In the genomic region with DNA sequence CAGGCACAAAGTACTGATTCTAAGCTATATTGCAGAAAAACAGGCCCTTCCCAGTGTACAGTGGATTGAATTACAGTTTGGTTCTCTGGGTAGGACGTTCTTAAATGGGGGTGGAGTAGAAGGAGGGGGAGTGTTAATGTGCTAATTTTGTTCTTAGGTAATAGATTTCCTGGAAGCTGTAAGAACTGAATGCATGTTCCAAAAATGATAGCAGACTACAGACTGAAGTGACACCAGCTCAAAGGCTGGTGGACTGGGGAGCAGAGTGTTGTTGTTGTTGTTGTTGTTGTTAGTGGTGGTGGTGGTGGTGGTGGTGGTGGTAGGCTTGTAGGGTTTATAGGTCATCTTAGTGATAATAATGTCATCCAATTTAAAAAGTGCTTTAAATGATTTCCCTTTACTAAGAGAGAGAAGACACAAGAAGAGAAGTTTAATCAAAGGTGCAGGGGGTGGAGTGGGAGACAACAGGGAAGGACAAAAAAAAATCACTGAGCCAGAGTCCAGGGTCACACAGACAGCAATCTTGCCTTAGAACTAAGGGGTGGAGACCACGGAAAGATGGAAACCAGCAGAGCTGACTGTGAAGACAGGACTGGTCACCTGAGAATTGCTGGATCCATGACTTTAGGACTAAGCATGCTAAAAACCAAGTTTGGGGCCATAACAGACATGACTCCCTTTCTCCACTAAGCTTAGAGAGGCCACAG, we compare ENCODE assay signal across 19 cellular contexts. TPM values are rescaled to one million over a fixed set of nuclear protein-coding genes. Genes with fewer than 3 reads are reported as not detected.
DNase-seq lines count a peak whose midpoint lies in the region; ATAC-seq and TF ChIP-seq lines count a peak whose summit lies in the region.
"Had no signal": no experiment of that assay in that cellular context is flagged by ENCODE, and none has a peak within 500 bp of the region (broad histone marks: within the 10 kb centered on the region; RNA-seq: fewer than 3 reads in every experiment).

No MANE protein-coding gene starts in this region.

- in situ Hi-C loops in gastrocnemius medialis (cut with MboI; ENCODE audit: low sequenced_read_pairs in 4 of 4): no loop called here

- no peaks in the 10 kb centered on the region for H3K9me3 Mint-ChIP-seq in activated naive CD4-positive, alpha-beta T cell treated with anti-CD3 and anti-CD28 coated beads, Interleukin-2, amount 50 U/mL, for 24 hours
- no peaks in the 10 kb centered on the region for H3K9me3 Mint-ChIP-seq in activated naive CD4-positive, alpha-beta T cell treated with anti-CD3 and anti-CD28 coated beads, Interleukin-2, amount 10 ng/mL, durations not matched to agents 7 days and 5 days
- H3K9me3 Mint-ChIP-seq: CD8-positive, alpha-beta memory T cell had no signal

- H3K27ac Mint-ChIP-seq in activated naive CD4-positive, alpha-beta T cell treated with anti-CD3 and anti-CD28 coated beads, Interleukin-2, amount 50 U/mL, for 24 hours: peak overlapping the region; percentile 46
- no peak overlapping the region for H3K27ac Mint-ChIP-seq in activated naive CD4-positive, alpha-beta T cell treated with anti-CD3 and anti-CD28 coated beads, Interleukin-2, amount 10 ng/mL, durations not matched to agents 7 days and 5 days

- peaks cover 10% of the 10 kb centered on the region for H3K4me1 Mint-ChIP-seq in activated naive CD4-positive, alpha-beta T cell treated with anti-CD3 and anti-CD28 coated beads, Interleukin-2, amount 50 U/mL, for 24 hours
- no peaks in the 10 kb centered on the region for H3K4me1 Mint-ChIP-seq in activated naive CD4-positive, alpha-beta T cell treated with anti-CD3 and anti-CD28 coated beads, Interleukin-2, amount 10 ng/mL, durations not matched to agents 7 days and 5 days

- H3K4me3 ChIP-seq in gastrocnemius medialis: no peak overlapping the region
- H3K4me3 ChIP-seq: BLaER1, MG63, SJCRH30 had no signal

- H3K27me3 Mint-ChIP-seq in activated naive CD4-positive, alpha-beta T cell treated with anti-CD3 and anti-CD28 coated beads, Interleukin-2, amount 50 U/mL, for 24 hours: no peaks in the 10 kb centered on the region
- no peaks in the 10 kb centered on the region for H3K27me3 Mint-ChIP-seq in activated naive CD4-positive, alpha-beta T cell treated with anti-CD3 and anti-CD28 coated beads, Interleukin-2, amount 10 ng/mL, durations not matched to agents 7 days and 5 days
- H3K27me3 Mint-ChIP-seq: CD8-positive, alpha-beta memory T cell had no signal

- ATAC-seq in left colon: peak; percentile 51
- ATAC-seq in gastrocnemius medialis: peak; percentile 17 to 72
- ATAC-seq in GM18505 (IDR thresholded peaks at IDR 0.05; ENCODE audit: unreplicated experiment): no peak

- peaks cover 28 to 58% of the 10 kb centered on the region in 2 donors for H3K4me1 ChIP-seq in gastrocnemius medialis
- H3K4me1 ChIP-seq: SJCRH30 had no signal

- no peak for DNase-seq in activated naive CD4-positive, alpha-beta T cell treated with anti-CD3 and anti-CD28 coated beads, Interleukin-2, amount 10 ng/mL, durations not matched to agents 7 days and 5 days
- DNase-seq in caudate nucleus (lab: John Stamatoyannopoulos, UW) (peak in 1 of 61 donors; percentile 38), left colon (no peak), gastrocnemius medialis (no peak), EL (no peak), Ammon's horn (ENCODE audit: low spot score) (no peak)
- DNase-seq: CD8-positive, alpha-beta memory T cell; MG63; NCI-H1105 treated with DMSO at 0.1 percent for 48 hours; NCI-H187 treated with DMSO at 0.1 percent for 48 hours; NCI-H2171; NCI-H446 treated with DMSO at 0.1 percent for 48 hours; NCI-H774; SJCRH30 had no signal

- H3K27ac ChIP-seq in caudate nucleus (ENCODE audit: low read depth, low read length) (peak overlapping the region; percentile 34), gastrocnemius medialis (peak overlapping the region in 2 of 4 donors; percentile 39 to 61)
- H3K27ac ChIP-seq: 22Rv1, BLaER1, KMS-11, SJCRH30 had no signal

- no peak overlapping the region for H3K4me3 Mint-ChIP-seq in activated naive CD4-positive, alpha-beta T cell treated with anti-CD3 and anti-CD28 coated beads, Interleukin-2, amount 50 U/mL, for 24 hours
- H3K4me3 Mint-ChIP-seq in activated naive CD4-positive, alpha-beta T cell treated with anti-CD3 and anti-CD28 coated beads, Interleukin-2, amount 10 ng/mL, durations not matched to agents 7 days and 5 days: no peak overlapping the region
- H3K4me3 Mint-ChIP-seq: CD8-positive, alpha-beta memory T cell had no signal

- TF ChIP-seq CTCF in gastrocnemius medialis (IDR thresholded peaks at IDR 0.05 in 4 of 5, conservative IDR thresholded peaks at IDR 0.05 in 1 of 5): no peak

- no peak for TF ChIP-seq POLR2A in gastrocnemius medialis (IDR thresholded peaks at IDR 0.05)
- TF ChIP-seq POLR2A in GM18505 (IDR thresholded peaks at IDR 0.05; ENCODE audit: borderline replicate concordance, extremely low read depth, insufficient read depth, insufficient read length): no peak

- H3K27me3 ChIP-seq in gastrocnemius medialis: no peaks in the 10 kb centered on the region
- H3K27me3 ChIP-seq: BLaER1, MG63, SJCRH30 had no signal

- CTCF ChIA-PET in activated naive CD4-positive, alpha-beta T cell treated with anti-CD3 and anti-CD28 coated beads, Interleukin-2, amount 10 ng/mL, durations not matched to agents 7 days and 5 days (lab: Charles Lee): no interaction called here

- intact Hi-C loops in left colon (cut with DNase I, micrococcal nuclease) (no loop called here), gastrocnemius medialis (cut with DNase I; ENCODE audit: low total_unique reads) (no loop called here)

- no peaks in the 10 kb centered on the region for H3K36me3 ChIP-seq in gastrocnemius medialis
- H3K36me3 ChIP-seq: MG63, SJCRH30 had no signal

- peaks cover 8% of the 10 kb centered on the region for H3K36me3 Mint-ChIP-seq in activated naive CD4-positive, alpha-beta T cell treated with anti-CD3 and anti-CD28 coated beads, Interleukin-2, amount 50 U/mL, for 24 hours
- no peaks in the 10 kb centered on the region for H3K36me3 Mint-ChIP-seq in activated naive CD4-positive, alpha-beta T cell treated with anti-CD3 and anti-CD28 coated beads, Interleukin-2, amount 10 ng/mL, durations not matched to agents 7 days and 5 days

- no peaks in the 10 kb centered on the region for H3K9me3 ChIP-seq in gastrocnemius medialis
- H3K9me3 ChIP-seq: MG63, SJCRH30 had no signal

RNA-seq across cellular contexts. Expression of gene TTLL11, which starts 27.0 kb away (rescaled TPM):
- total RNA-seq in left colon: 1 to 10 TPM; 5.9 to 6.6 TPM
- 10 to 100 TPM; 12.3 to 20.5 (median 15.3) TPM for total RNA-seq in gastrocnemius medialis
